In the genomic region with DNA sequence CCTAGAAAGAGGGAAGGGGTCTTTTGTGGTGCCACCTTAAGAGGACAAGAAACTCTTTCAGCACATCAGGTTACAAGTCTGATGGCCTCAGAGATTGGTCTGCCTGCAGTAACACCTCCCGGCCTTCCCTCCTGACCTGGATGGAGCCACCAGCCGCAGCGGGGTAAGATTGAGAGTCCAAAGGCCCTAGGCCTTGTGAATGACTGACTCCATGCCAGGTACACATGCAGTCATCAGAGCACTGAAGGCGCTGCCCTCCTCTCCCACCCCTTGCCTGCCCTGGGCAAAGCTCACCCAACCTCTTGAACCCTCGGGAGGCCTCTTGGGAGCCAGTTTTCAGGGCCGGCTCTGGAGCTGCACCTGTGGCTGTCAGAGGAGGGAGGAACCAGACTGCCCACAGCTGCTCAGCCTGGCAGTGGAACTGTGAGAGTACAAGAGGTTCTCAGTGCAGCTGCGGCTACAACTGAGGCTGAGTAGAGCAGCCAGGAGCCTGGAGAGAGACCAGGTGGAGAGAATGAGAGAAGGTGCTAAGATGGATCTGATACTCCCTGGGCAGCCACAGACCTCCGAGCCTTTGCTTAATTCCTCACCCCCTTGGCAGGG, we compare ENCODE assay signal across 27 cellular contexts. TPM values are rescaled to one million over a fixed set of nuclear protein-coding genes. Genes with fewer than 3 reads are reported as not detected.
"Had no signal": no experiment of that assay in that cellular context is flagged by ENCODE, and none has a peak within 500 bp of the region (broad histone marks: within the 10 kb centered on the region; RNA-seq: fewer than 3 reads in every experiment).

No MANE protein-coding gene starts in this region.

- H3K27ac ChIP-seq: ascending aorta, body of pancreas, RWPE1, SJSA1 had no signal

- H3K4me3 ChIP-seq: ascending aorta, body of pancreas, SJSA1 had no signal

- H3K27me3 ChIP-seq: ascending aorta, body of pancreas, SJSA1 had no signal

- H3K9me3 ChIP-seq: ascending aorta, body of pancreas, SJSA1 had no signal

- H3K27ac Mint-ChIP-seq: activated B cell treated with CpG ODN at 0.5 μM for 24 hours; activated CD4-positive, alpha-beta T cell treated with anti-CD3 and anti-CD28 coated beads, Interleukin-2, amount 10 ng/mL, durations not matched to agents 24 days and 14 days; activated naive CD4-positive, alpha-beta T cell treated with anti-CD3 and anti-CD28 coated beads, Interleukin-2, amount 50 U/mL, for 72 hours; activated naive CD8-positive, alpha-beta T cell treated with anti-CD3 and anti-CD28 coated beads, Interleukin-2, amount 50 U/mL, for 24 hours; T-helper 1 cell treated with Interleukin-12 subunit alpha and Interleukin-12 subunit beta and Interleukin-4 antibody, amounts not matched to agents 30 μg/mL and 1 μg/mL, for 36 hours had no signal

- H3K4me3 Mint-ChIP-seq: activated B cell treated with CpG ODN at 0.5 μM for 24 hours; activated CD4-positive, alpha-beta T cell treated with anti-CD3 and anti-CD28 coated beads, Interleukin-2, amount 10 ng/mL, durations not matched to agents 24 days and 14 days; activated naive CD8-positive, alpha-beta T cell treated with anti-CD3 and anti-CD28 coated beads, Interleukin-2, amount 50 U/mL, for 24 hours; activated T-cell treated with anti-CD3 and anti-CD28 coated beads, Interleukin-2, amount 50 U/mL, for 4 hours; T-helper 1 cell treated with Interleukin-12 subunit alpha and Interleukin-12 subunit beta and Interleukin-4 antibody, amounts not matched to agents 30 μg/mL and 1 μg/mL, for 36 hours had no signal

- H3K36me3 ChIP-seq: ascending aorta, SJSA1 had no signal

- FAIRE-seq: bronchial epithelial cell had no signal

- ATAC-seq: activated naive CD4-positive, alpha-beta T cell treated with anti-CD3 and anti-CD28 coated beads, Interleukin-2, amount 50 U/mL, for 72 hours; activated naive CD8-positive, alpha-beta T cell treated with anti-CD3 and anti-CD28 coated beads, Interleukin-2, amount 50 U/mL, for 24 hours; activated T-cell treated with anti-CD3 and anti-CD28 coated beads, Interleukin-2, amount 50 U/mL, for 4 hours; body of pancreas; Panc1 had no signal

- H3K27me3 Mint-ChIP-seq: activated CD4-positive, alpha-beta T cell treated with anti-CD3 and anti-CD28 coated beads, Interleukin-2, amount 10 ng/mL, durations not matched to agents 24 days and 14 days had no signal

- H3K4me1 Mint-ChIP-seq: activated B cell treated with CpG ODN at 0.5 μM for 24 hours; activated CD4-positive, alpha-beta T cell treated with anti-CD3 and anti-CD28 coated beads, Interleukin-2, amount 10 ng/mL, durations not matched to agents 24 days and 14 days; activated naive CD8-positive, alpha-beta T cell treated with anti-CD3 and anti-CD28 coated beads, Interleukin-2, amount 50 U/mL, for 24 hours had no signal

- DNase-seq: activated B cell treated with CpG ODN at 0.5 μM for 24 hours; activated CD4-positive, alpha-beta T cell treated with anti-CD3 and anti-CD28 coated beads for 1 hour; activated CD4-positive, alpha-beta T cell treated with anti-CD3 and anti-CD28 coated beads, Interleukin-2, amount 10 ng/mL, durations not matched to agents 24 days and 14 days; activated CD4-positive, alpha-beta T cell treated with anti-CD3 and anti-CD28 coated beads, Interleukin-2, amount 50 U/mL, for 48 hours; activated effector memory CD4-positive, alpha-beta T cell treated with anti-CD3 and anti-CD28 coated beads, Interleukin-2, amount 50 U/mL, for 16 hours; activated naive CD4-positive, alpha-beta T cell treated with Interleukin-2 at 50 U/mL for 16 hours; activated naive CD8-positive, alpha-beta T cell treated with anti-CD3 and anti-CD28 coated beads, Interleukin-2, amount 50 U/mL, for 24 hours; activated T-cell treated with anti-CD3 and anti-CD28 coated beads, Interleukin-2, amount 50 U/mL, for 4 hours; amniotic stem cell; body of pancreas; central memory CD4-positive, alpha-beta T cell; MM.1S; NCI-H1105; NCI-H1436; NCI-H1694 treated with DMSO at 0.1 percent for 48 hours; NCI-H2029 treated with DMSO at 0.1 percent for 48 hours; NCI-H524 treated with DMSO at 0.1 percent for 48 hours; NCI-H748 treated with DMSO at 0.1 percent for 48 hours; NK-92 treated with Interleukin-12 subunit alpha and Interleukin-12 subunit beta, amount 100 ng/mL, for 24 hours; Right ventricle myocardium superior had no signal

- H3K4me1 ChIP-seq: ascending aorta, body of pancreas, SJSA1 had no signal

RNA-seq across cellular contexts. Expression of gene C13orf42, which starts 23.8 kb away (rescaled TPM):
- total RNA-seq: activated B cell treated with CpG ODN at 0.5 μM for 24 hours; activated CD4-positive, alpha-beta T cell treated with anti-CD3 and anti-CD28 coated beads, Interleukin-2, amount 10 ng/mL, durations not matched to agents 24 days and 14 days; activated naive CD4-positive, alpha-beta T cell treated with anti-CD3 and anti-CD28 coated beads, Interleukin-2, amount 50 U/mL, for 72 hours; activated T-cell treated with anti-CD3 and anti-CD28 coated beads, Interleukin-2, amount 50 U/mL, for 4 hours; ascending aorta; body of pancreas; bronchial epithelial cell; Right ventricle myocardium superior; SJSA1 had no signal
